ENCODE assay signal across 1 cellular context in the genomic region with DNA sequence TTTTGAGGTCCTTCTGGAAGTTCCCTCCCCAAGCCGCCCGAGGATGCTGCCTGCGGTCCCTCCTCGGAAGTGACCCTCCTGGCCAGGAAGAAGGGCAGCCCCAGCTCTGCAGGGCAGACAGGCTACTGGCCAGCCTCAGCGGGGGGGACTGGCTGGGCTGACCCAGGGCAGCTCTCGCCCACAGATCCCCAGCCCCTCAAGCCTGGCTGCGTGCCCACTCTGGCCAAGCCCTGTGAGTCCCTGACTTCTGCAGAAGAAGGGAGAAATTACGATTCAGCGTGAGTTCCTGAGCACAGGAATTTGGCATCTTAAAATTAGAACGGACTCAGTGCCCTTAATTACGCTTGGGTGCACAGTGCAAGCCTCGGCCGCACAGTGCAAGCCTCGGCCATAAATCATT.
TF ChIP-seq lines count a peak whose summit lies in the region.

No MANE protein-coding gene starts in this region.

TF ChIP-seq in HepG2, 621 proteins besides CTCF, POLR2A, EP300 and RAD21:
- TF ChIP-seq CREM (IDR thresholded peaks at IDR 0.05) (no peak), CREM (CRISPR knock-in tag; IDR thresholded peaks at IDR 0.05) (no peak)
- TF ChIP-seq, protein P1, sequence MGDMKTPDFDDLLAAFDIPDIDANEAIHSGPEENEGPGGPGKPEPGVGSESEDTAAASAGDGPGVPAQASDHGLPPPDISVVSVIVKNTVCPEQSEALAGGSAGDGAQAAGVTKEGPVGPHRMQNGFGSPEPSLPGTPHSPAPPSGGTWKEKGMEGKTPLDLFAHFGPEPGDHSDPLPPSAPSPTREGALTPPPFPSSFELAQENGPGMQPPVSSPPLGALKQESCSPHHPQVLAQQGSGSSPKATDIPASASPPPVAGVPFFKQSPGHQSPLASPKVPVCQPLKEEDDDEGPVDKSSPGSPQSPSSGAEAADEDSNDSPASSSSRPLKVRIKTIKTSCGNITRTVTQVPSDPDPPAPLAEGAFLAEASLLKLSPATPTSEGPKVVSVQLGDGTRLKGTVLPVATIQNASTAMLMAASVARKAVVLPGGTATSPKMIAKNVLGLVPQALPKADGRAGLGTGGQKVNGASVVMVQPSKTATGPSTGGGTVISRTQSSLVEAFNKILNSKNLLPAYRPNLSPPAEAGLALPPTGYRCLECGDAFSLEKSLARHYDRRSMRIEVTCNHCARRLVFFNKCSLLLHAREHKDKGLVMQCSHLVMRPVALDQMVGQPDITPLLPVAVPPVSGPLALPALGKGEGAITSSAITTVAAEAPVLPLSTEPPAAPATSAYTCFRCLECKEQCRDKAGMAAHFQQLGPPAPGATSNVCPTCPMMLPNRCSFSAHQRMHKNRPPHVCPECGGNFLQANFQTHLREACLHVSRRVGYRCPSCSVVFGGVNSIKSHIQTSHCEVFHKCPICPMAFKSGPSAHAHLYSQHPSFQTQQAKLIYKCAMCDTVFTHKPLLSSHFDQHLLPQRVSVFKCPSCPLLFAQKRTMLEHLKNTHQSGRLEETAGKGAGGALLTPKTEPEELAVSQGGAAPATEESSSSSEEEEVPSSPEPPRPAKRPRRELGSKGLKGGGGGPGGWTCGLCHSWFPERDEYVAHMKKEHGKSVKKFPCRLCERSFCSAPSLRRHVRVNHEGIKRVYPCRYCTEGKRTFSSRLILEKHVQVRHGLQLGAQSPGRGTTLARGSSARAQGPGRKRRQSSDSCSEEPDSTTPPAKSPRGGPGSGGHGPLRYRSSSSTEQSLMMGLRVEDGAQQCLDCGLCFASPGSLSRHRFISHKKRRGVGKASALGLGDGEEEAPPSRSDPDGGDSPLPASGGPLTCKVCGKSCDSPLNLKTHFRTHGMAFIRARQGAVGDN (CRISPR knock-in tag; IDR thresholded peaks at IDR 0.05) = peak; percentile 19; the same call in 1 of the 2 replicates
